Comparison of ENCODE assay signal across 1 cellular context in the genomic region with DNA sequence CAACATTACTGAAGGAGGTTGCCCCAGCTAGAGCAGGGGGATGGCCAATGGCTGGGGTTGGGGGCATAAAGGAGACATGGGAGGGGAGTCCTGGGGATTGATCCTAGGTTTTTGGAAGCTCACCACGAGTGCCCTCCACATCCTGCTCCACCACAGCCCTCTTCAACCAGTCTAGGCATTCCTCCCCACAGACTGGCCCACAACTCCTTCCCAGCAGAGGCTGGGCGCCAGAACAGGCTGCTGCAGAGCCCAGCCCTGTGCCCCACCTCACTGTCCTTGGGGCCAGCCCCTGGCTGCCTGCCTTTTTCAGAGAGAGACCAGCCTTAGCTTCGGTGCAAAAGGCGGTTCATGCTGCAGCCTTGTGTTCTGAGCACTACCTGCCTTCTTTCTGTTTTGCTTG.
TF ChIP-seq lines count a peak whose summit lies in the region.

No MANE protein-coding gene starts in this region.

TF ChIP-seq in HepG2, 621 proteins besides CTCF, POLR2A, EP300 and RAD21:
- TF ChIP-seq MXI1 (IDR thresholded peaks at IDR 0.05; ENCODE audit: borderline replicate concordance, low read depth, low read length): no peak
- TF ChIP-seq ZBTB7A (CRISPR knock-in tag; IDR thresholded peaks at IDR 0.05): no peak
- TF ChIP-seq CEBPG (CRISPR knock-in tag; IDR thresholded peaks at IDR 0.05): no peak
- peak; percentile 99 for TF ChIP-seq ZNF331 (CRISPR knock-in tag; IDR thresholded peaks at IDR 0.05)
- TF ChIP-seq PTBP1 (IDR thresholded peaks at IDR 0.05; ENCODE audit: low read depth, low read length, poor library complexity, severe bottlenecking): no peak
TF ChIP-seq in HepG2: peak in this region for 1.
